Comparison of ENCODE assay signal across 1 cellular context in the genomic region with DNA sequence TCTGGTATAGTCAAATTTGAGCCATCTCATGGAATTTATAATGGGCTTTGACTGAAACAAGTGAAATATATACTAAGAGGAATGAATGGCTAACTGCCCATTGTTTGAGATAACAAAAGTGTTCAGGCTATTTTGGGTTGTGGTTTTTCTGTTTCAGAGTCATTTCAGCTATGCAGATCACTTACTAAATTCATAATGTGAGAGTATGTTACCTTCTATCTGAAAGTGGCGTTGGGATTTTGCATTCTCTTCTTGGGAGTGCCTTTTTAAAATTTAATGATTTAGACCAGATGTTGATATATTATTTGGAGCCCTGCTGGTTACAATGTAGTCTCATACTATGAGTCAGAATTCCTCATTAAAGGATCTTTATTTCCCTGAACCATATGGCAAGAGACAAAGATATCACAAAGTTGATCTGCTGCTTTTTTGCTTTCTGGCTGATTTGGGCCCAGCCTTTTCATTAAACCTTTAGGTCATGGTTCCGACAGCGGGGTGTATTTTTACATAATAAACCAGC.
TF ChIP-seq lines count a peak whose summit lies in the region.

No MANE protein-coding gene starts in this region.

TF ChIP-seq in SK-N-SH, 30 proteins besides CTCF, POLR2A, EP300 and RAD21 (continued from another document):
- TF ChIP-seq RXRA (IDR thresholded peaks at IDR 0.05; ENCODE audit: borderline replicate concordance, low read depth) (peak; percentile 40; the same call in 1 of the 2 replicates), FOXJ3 (CRISPR knock-in tag; IDR thresholded peaks at IDR 0.05) (no peak), EZH2phosphoT487 (IDR thresholded peaks at IDR 0.05; ENCODE audit: borderline replicate concordance, low read depth) (no peak), MEF2A (IDR thresholded peaks at IDR 0.05; ENCODE audit: borderline replicate concordance, low read depth) (peak; percentile 97), RCOR1 (IDR thresholded peaks at IDR 0.05; ENCODE audit: low read length) (no peak), MXI1 (IDR thresholded peaks at IDR 0.05; ENCODE audit: low read depth, low read length) (no peak), SIN3A (IDR thresholded peaks at IDR 0.05; ENCODE audit: borderline replicate concordance, low read depth, low read length) (no peak), RFX5 (IDR thresholded peaks at IDR 0.05; ENCODE audit: low read length) (no peak), TAF1 (IDR thresholded peaks at IDR 0.05; ENCODE audit: borderline replicate concordance, low read depth, low read length) (no peak), POLR2AphosphoS5 (IDR thresholded peaks at IDR 0.05; ENCODE audit: low read depth, low read length) (peak; percentile 79; the same call in 1 of the 2 replicates), JUND (IDR thresholded peaks at IDR 0.05) (peak; percentile 66), YY1 (IDR thresholded peaks at IDR 0.05; ENCODE audit: low read depth) (0 out of 2 replicates have a peak, but pooled peaks have one; percentile 9)
- TF ChIP-seq, protein P1, sequence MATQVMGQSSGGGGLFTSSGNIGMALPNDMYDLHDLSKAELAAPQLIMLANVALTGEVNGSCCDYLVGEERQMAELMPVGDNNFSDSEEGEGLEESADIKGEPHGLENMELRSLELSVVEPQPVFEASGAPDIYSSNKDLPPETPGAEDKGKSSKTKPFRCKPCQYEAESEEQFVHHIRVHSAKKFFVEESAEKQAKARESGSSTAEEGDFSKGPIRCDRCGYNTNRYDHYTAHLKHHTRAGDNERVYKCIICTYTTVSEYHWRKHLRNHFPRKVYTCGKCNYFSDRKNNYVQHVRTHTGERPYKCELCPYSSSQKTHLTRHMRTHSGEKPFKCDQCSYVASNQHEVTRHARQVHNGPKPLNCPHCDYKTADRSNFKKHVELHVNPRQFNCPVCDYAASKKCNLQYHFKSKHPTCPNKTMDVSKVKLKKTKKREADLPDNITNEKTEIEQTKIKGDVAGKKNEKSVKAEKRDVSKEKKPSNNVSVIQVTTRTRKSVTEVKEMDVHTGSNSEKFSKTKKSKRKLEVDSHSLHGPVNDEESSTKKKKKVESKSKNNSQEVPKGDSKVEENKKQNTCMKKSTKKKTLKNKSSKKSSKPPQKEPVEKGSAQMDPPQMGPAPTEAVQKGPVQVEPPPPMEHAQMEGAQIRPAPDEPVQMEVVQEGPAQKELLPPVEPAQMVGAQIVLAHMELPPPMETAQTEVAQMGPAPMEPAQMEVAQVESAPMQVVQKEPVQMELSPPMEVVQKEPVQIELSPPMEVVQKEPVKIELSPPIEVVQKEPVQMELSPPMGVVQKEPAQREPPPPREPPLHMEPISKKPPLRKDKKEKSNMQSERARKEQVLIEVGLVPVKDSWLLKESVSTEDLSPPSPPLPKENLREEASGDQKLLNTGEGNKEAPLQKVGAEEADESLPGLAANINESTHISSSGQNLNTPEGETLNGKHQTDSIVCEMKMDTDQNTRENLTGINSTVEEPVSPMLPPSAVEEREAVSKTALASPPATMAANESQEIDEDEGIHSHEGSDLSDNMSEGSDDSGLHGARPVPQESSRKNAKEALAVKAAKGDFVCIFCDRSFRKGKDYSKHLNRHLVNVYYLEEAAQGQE (IDR thresholded peaks at IDR 0.05; ENCODE audit: low read depth, low read length): no peak
- TF ChIP-seq, protein P2, sequence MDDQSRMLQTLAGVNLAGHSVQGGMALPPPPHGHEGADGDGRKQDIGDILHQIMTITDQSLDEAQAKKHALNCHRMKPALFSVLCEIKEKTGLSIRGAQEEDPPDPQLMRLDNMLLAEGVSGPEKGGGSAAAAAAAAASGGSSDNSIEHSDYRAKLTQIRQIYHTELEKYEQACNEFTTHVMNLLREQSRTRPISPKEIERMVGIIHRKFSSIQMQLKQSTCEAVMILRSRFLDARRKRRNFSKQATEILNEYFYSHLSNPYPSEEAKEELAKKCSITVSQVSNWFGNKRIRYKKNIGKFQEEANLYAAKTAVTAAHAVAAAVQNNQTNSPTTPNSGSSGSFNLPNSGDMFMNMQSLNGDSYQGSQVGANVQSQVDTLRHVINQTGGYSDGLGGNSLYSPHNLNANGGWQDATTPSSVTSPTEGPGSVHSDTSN (IDR thresholded peaks at IDR 0.05): peak; percentile 82
- TF ChIP-seq, protein P3, sequence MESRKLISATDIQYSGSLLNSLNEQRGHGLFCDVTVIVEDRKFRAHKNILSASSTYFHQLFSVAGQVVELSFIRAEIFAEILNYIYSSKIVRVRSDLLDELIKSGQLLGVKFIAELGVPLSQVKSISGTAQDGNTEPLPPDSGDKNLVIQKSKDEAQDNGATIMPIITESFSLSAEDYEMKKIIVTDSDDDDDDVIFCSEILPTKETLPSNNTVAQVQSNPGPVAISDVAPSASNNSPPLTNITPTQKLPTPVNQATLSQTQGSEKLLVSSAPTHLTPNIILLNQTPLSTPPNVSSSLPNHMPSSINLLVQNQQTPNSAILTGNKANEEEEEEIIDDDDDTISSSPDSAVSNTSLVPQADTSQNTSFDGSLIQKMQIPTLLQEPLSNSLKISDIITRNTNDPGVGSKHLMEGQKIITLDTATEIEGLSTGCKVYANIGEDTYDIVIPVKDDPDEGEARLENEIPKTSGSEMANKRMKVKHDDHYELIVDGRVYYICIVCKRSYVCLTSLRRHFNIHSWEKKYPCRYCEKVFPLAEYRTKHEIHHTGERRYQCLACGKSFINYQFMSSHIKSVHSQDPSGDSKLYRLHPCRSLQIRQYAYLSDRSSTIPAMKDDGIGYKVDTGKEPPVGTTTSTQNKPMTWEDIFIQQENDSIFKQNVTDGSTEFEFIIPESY (IDR thresholded peaks at IDR 0.05; ENCODE audit: borderline replicate concordance, low read depth): no peak
